ENCODE assay signal across 19 cellular contexts in genomic region chr16:57938484-57938883, GRCh38. TPM values are rescaled to one million over a fixed set of nuclear protein-coding genes. Genes with fewer than 3 reads are reported as not detected.
DNase-seq lines count a peak whose midpoint lies in the region; ATAC-seq, FAIRE-seq and TF ChIP-seq lines count a peak whose summit lies in the region.
"Had no signal": no experiment of that assay in that cellular context is flagged by ENCODE, and none has a peak within 500 bp of the region (broad histone marks: within the 10 kb centered on the region; RNA-seq: fewer than 3 reads in every experiment).

No MANE protein-coding gene starts in this region.

- no peaks in the 10 kb centered on the region for H3K79me2 ChIP-seq in keratinocyte (ENCODE audit: control insufficient read depth, insufficient read depth, low read length)

- intact Hi-C loops in Right ventricle myocardium superior (cut with DNase I) (no loop called here), MCF 10A (cut with micrococcal nuclease) (no loop called here), thyroid gland (cut with DNase I) (no loop called here)

- no peak overlapping the region for H3K4me3 ChIP-seq in right atrium auricular region
- H3K4me3 ChIP-seq in keratinocyte (ENCODE audit: control insufficient read depth in 2 of 3, extremely low read depth in 1 of 3, insufficient read depth in 2 of 3, low read depth in 1 of 3, low read length in 3 of 3), result no peak overlapping the region
- H3K4me3 ChIP-seq in thyroid gland (replicated peaks in 1 of 3), result no peak overlapping the region
- H3K4me3 ChIP-seq: MG63 had no signal

- no peaks in the 10 kb centered on the region for H4K20me1 ChIP-seq in keratinocyte (ENCODE audit: control insufficient read depth, extremely low read depth, insufficient read depth, low read length)

- H3K27ac ChIP-seq in right atrium auricular region (peak overlapping the region; percentile 60 to 71), keratinocyte (ENCODE audit: control insufficient read depth, insufficient read depth, low read length) (peak overlapping the region; percentile 75), thyroid gland (peak overlapping the region in 2 of 3 donors; percentile 26 to 60)
- H3K27ac ChIP-seq: C4-2B, KMS-11 had no signal

- peak overlapping the region; percentile 85 for H2AFZ ChIP-seq in keratinocyte (ENCODE audit: control insufficient read depth, low read length)

- H3K4me1 ChIP-seq in right atrium auricular region (peaks cover 0 to 26% of the 10 kb centered on the region in 2 donors), keratinocyte (ENCODE audit: control insufficient read depth, extremely low read depth, insufficient read depth, low read length) (peaks cover 23% of the 10 kb centered on the region), thyroid gland (peaks cover 9 to 13% of the 10 kb centered on the region in 2 donors)

- no TSS peak for BruUV-seq in MCF 10A (replicated peaks; lab: Mats Ljungman, UMichigan)

- H3K27me3 ChIP-seq in right atrium auricular region, result no peaks in the 10 kb centered on the region
- H3K27me3 ChIP-seq in keratinocyte (ENCODE audit: control insufficient read depth, extremely low read depth, insufficient read depth, low read length), result no peaks in the 10 kb centered on the region
- no peaks in the 10 kb centered on the region for H3K27me3 ChIP-seq in thyroid gland
- H3K27me3 ChIP-seq: MG63 had no signal

- DNase-seq in right atrium auricular region (ENCODE audit: low spot score) (no peak), Right ventricle myocardium superior (no peak), MCF 10A (ENCODE audit: unreplicated experiment) (no peak), keratinocyte (ENCODE audit: low read depth, low spot score) (no peak), thyroid gland (no peak), SKM-1 (lab: John Stamatoyannopoulos, UW; ENCODE audit: unreplicated experiment) (no peak)
- no peak for DNase-seq in activated CD4-positive, alpha-beta T cell treated with anti-CD3 and anti-CD28 coated beads, Interleukin-2, amount 50 U/mL, for 1 hour
- DNase-seq: COR-L47, DMS153, NCI-H1092 treated with DMSO at 0.1 percent for 48 hours, NCI-H1694, NCI-H345, NCI-H526 treated with DMSO at 0.1 percent for 48 hours, SHP77 treated with DMSO at 0.1 percent for 48 hours had no signal

- H3K36me3 Mint-ChIP-seq in MCF 10A (ENCODE audit: insufficient read depth, unreplicated experiment), result peaks cover 6% of the 10 kb centered on the region

- POLR2A ChIA-PET in MCF 10A (lab: Yijun Ruan, JAX), result interaction anchor here (0.6 to 1.3 kb wide), 2 partner anchors 37 to 51 kb away, joined by 3 read pairs; no protein-coding TSS in a partner anchor

- peak overlapping the region; percentile 84 for H3K4me2 ChIP-seq in keratinocyte (ENCODE audit: control insufficient read depth, extremely low read depth, insufficient read depth, low read depth, low read length)
- H3K4me2 ChIP-seq: KMS-11 had no signal

- ATAC-seq in Right ventricle myocardium superior (ENCODE audit: poor library complexity), result no peak
- ATAC-seq in HG02938 (IDR thresholded peaks at IDR 0.05; ENCODE audit: unreplicated experiment), result no peak

- FAIRE-seq in keratinocyte (lab: Jason Lieb, UNC), result no peak
- FAIRE-seq: A204.1 had no signal

- dilution Hi-C loops in keratinocyte (cut with MboI; ENCODE audit: extremely low pct_ligation_motif_present, low sequenced_read_pairs), result no loop called here

- peaks cover 34% of the 10 kb centered on the region for H3K4me1 Mint-ChIP-seq in MCF 10A (ENCODE audit: insufficient read depth, unreplicated experiment)

- H3K27ac Mint-ChIP-seq in MCF 10A (ENCODE audit: low read depth, unreplicated experiment), result peak overlapping the region; percentile 93

- H3K9ac ChIP-seq in keratinocyte (ENCODE audit: control insufficient read depth, extremely low read depth, insufficient read depth, low read length), result no peak overlapping the region
- H3K9ac ChIP-seq: KMS-11 had no signal

- no peaks in the 10 kb centered on the region for H3K9me3 ChIP-seq in right atrium auricular region
- no peaks in the 10 kb centered on the region for H3K9me3 ChIP-seq in keratinocyte (ENCODE audit: control insufficient read depth, low read depth, low read length)
- no peaks in the 10 kb centered on the region for H3K9me3 ChIP-seq in thyroid gland
- H3K9me3 ChIP-seq: MG63 had no signal

- TF ChIP-seq POLR2A in thyroid gland (IDR thresholded peaks at IDR 0.05), result no peak

- CTCF ChIA-PET in MCF 10A (lab: Yijun Ruan, JAX), result interaction anchor here (0.7 to 0.8 kb wide), 2 partner anchors 77 to 520 kb away, joined by 6 read pairs; no protein-coding TSS in a partner anchor

- H3K9me3 Mint-ChIP-seq in MCF 10A (ENCODE audit: unreplicated experiment), result no peaks in the 10 kb centered on the region

- no peaks in the 10 kb centered on the region for H3K27me3 Mint-ChIP-seq in MCF 10A (ENCODE audit: insufficient read depth, unreplicated experiment)

- TF ChIP-seq CTCF in right atrium auricular region (IDR thresholded peaks at IDR 0.05) (no peak), MCF 10A (IDR thresholded peaks at IDR 0.05; ENCODE audit: unreplicated experiment) (no peak), keratinocyte (optimal IDR thresholded peaks at IDR 0.05 in 1 of 3, IDR thresholded peaks at IDR 0.05 in 1 of 3, conservative IDR thresholded peaks at IDR 0.05 in 1 of 3; ENCODE audit: extremely low read depth in 1 of 3, insufficient read depth in 2 of 3, low read length in 3 of 3) (no peak), thyroid gland (IDR thresholded peaks at IDR 0.05) (no peak)

- no peaks in the 10 kb centered on the region for H3K9me1 ChIP-seq in keratinocyte (ENCODE audit: control insufficient read depth, extremely low read depth, insufficient read depth, low read length)

- H3K36me3 ChIP-seq in right atrium auricular region, result no peaks in the 10 kb centered on the region
- H3K36me3 ChIP-seq in keratinocyte (ENCODE audit: control insufficient read depth in 2 of 2, extremely low read depth in 1 of 2, insufficient read depth in 2 of 2, low read length in 2 of 2), result no peaks in the 10 kb centered on the region
- no peaks in the 10 kb centered on the region for H3K36me3 ChIP-seq in thyroid gland
- H3K36me3 ChIP-seq: MG63 had no signal

- WGBS in thyroid gland, 2 donors, result 94 to 96% methylated on average over 6 of the region's 6 CpGs

- H3K4me3 Mint-ChIP-seq in MCF 10A (ENCODE audit: unreplicated experiment), result no peak overlapping the region

RNA-seq across cellular contexts. Expression of gene CNGB1, which starts 32.4 kb away (rescaled TPM):
- total RNA-seq in right atrium auricular region (not detected), Right ventricle myocardium superior (not detected), MCF 10A (2022) (0.17 TPM in 1 of 2 replicates, not detected in the other), thyroid gland (under 1 TPM in 1 of 4 donors, not detected in 3; 0.13 TPM)
- polyA plus RNA-seq in keratinocyte, result 0.07 to 0.22 TPM (median 0.08 TPM) in 3 replicates
- 0.40 TPM for polyA plus RNA-seq in keratinocyte (2011; ENCODE audit: low read depth)
- 0.06 and 0.12 TPM in 2 replicates for polyA plus RNA-seq in keratinocyte (2011; cell fraction: cytosol; rRNA removed)
- polyA plus RNA-seq in keratinocyte (2011; cell fraction: nucleus; rRNA removed), result 0.27 and 0.28 TPM in 2 replicates
- 0.28 and 0.32 TPM in 2 replicates for polyA plus RNA-seq in keratinocyte (2012; ENCODE audit: low replicate concordance)
- polyA minus RNA-seq in keratinocyte, result 0.20 to 0.35 TPM in 2 of 3 replicates, not detected in the other
- polyA minus RNA-seq in keratinocyte (2011; cell fraction: cytosol; rRNA and poly(A)+ RNA removed), result not detected
- 0.16 and 1.8 TPM in 2 replicates for polyA minus RNA-seq in keratinocyte (2011; cell fraction: nucleus; rRNA and poly(A)+ RNA removed)
